Comparison of ENCODE assay signal across 1 cellular context in genomic region chr7:101527844-101528667, GRCh38.
TF ChIP-seq lines count a peak whose summit lies in the region.

No MANE protein-coding gene starts in this region.

TF ChIP-seq in endothelial cell of umbilical vein, 7 proteins besides CTCF, POLR2A, EP300 and RAD21 (continued from another document):
- no peak for TF ChIP-seq FOS (IDR thresholded peaks at IDR 0.05; ENCODE audit: borderline replicate concordance, insufficient read depth, low read length)
- TF ChIP-seq GATA2 (IDR thresholded peaks at IDR 0.05; ENCODE audit: insufficient read depth, insufficient read length, low read depth, low read length) = no peak
- no peak for TF ChIP-seq MYC (IDR thresholded peaks at IDR 0.05; ENCODE audit: low read depth, low read length)
